In the genomic region with DNA sequence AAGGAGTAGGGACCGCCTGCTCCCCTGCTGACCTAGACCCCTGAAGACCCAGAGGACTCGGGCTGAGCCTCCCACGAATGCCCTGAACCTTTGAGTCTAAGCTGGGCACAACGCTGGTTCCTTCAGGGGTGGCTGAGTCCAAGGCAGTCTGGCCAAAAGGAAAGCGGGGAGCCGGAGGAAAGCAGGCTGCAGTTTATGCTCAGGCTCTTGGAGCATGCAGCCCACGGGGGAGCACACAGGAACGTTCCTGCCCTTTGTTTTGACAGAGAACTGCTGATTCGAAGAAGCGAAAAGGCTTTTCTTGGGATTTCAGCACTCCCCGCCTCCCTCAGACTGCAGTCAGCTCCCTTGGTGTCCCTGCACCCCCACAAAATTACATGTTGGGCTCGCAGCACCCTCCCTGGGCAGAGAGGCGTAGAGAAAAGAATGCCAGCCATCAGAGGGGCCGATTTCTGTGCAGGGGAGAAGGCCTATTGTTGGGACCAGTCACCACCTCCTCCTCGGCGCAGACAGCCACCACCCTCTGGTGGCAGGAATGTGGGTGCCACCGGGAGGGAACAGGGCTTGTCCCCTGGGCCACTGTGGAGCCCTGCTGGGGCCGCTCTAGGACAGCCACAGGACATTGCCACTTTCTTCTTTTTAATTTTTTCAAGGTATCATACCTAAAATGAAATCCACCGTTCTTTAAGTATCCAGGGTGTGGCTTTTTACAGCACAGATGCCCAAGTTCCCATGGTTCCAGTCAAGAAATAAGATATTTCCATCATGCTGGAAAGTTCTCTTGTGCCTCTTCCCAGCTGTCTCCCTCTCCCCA, we compare ENCODE assay signal across 9 cellular contexts.
A peak's percentile ranks its signal among the peaks of the same experiment; 100 is the strongest.
DNase-seq lines count a peak whose midpoint lies in the region; ATAC-seq and TF ChIP-seq lines count a peak whose summit lies in the region.
"Had no signal": no experiment of that assay in that cellular context is flagged by ENCODE, and none has a peak within 500 bp of the region (broad histone marks: within the 10 kb centered on the region; RNA-seq: fewer than 3 reads in every experiment).

No MANE protein-coding gene starts in this region.

- CTCF ChIA-PET in activated CD8-positive, alpha-beta memory T cell treated with anti-CD3 and anti-CD28 coated beads, Interleukin-2, amount 10 ng/mL, durations not matched to agents 7 days and 5 days (lab: Charles Lee): interaction anchor here (0.8 to 1.9 kb wide), 3 partner anchors 68 to 171 kb away, joined by 3 to 5 read pairs (median 3); no protein-coding TSS in a partner anchor

- H3K27me3 ChIP-seq in esophagus muscularis mucosa: no peaks in the 10 kb centered on the region
- no peaks in the 10 kb centered on the region for H3K27me3 ChIP-seq in mucosa of rectum (ENCODE audit: control insufficient read depth in 2 of 2, insufficient read depth in 2 of 2, low read length in 2 of 2)
- no peaks in the 10 kb centered on the region for H3K27me3 ChIP-seq in stomach

- no peak overlapping the region for H3K4me3 Mint-ChIP-seq in activated CD8-positive, alpha-beta memory T cell treated with anti-CD3 and anti-CD28 coated beads, Interleukin-2, amount 10 ng/mL, durations not matched to agents 7 days and 5 days
- H3K4me3 Mint-ChIP-seq: stimulated activated naive CD8-positive, alpha-beta T cell treated with anti-CD3 and anti-CD28 coated beads, Interleukin-15, Interleukin-2, amounts not matched to agents 100 ng/mL and 50 ng/mL, for 24 hours had no signal

- no peaks in the 10 kb centered on the region for H3K4me1 Mint-ChIP-seq in activated CD8-positive, alpha-beta memory T cell treated with anti-CD3 and anti-CD28 coated beads, Interleukin-2, amount 10 ng/mL, durations not matched to agents 7 days and 5 days

- TF ChIP-seq POLR2A in esophagus muscularis mucosa (IDR thresholded peaks at IDR 0.05; ENCODE audit: low read depth): no peak
- no peak for TF ChIP-seq POLR2A in stomach (IDR thresholded peaks at IDR 0.05)

- H3K4me1 ChIP-seq in esophagus muscularis mucosa: peaks cover 36 to 58% (median 48%) of the 10 kb centered on the region in 4 donors
- peaks cover 44 to 54% of the 10 kb centered on the region in 2 donors for H3K4me1 ChIP-seq in mucosa of rectum (ENCODE audit: control insufficient read depth in 2 of 2, insufficient read depth in 2 of 2, low read length in 2 of 2)
- peaks cover 61 to 85% (median 76%) of the 10 kb centered on the region in 4 donors for H3K4me1 ChIP-seq in stomach

- H3K36me3 Mint-ChIP-seq in activated CD8-positive, alpha-beta memory T cell treated with anti-CD3 and anti-CD28 coated beads, Interleukin-2, amount 10 ng/mL, durations not matched to agents 7 days and 5 days: no peaks in the 10 kb centered on the region

- H3K27ac Mint-ChIP-seq in activated CD8-positive, alpha-beta memory T cell treated with anti-CD3 and anti-CD28 coated beads, Interleukin-2, amount 10 ng/mL, durations not matched to agents 7 days and 5 days: no peak overlapping the region
- H3K27ac Mint-ChIP-seq: stimulated activated naive CD8-positive, alpha-beta T cell treated with anti-CD3 and anti-CD28 coated beads, Interleukin-15, Interleukin-2, amounts not matched to agents 100 ng/mL and 50 ng/mL, for 24 hours had no signal

- ATAC-seq in activated CD8-positive, alpha-beta memory T cell treated with anti-CD3 and anti-CD28 coated beads, Interleukin-2, amount 10 ng/mL, durations not matched to agents 7 days and 5 days: peak; percentile 74
- ATAC-seq in HG02973 (IDR thresholded peaks at IDR 0.05; ENCODE audit: unreplicated experiment): no peak

- no peaks in the 10 kb centered on the region for H3K9me3 ChIP-seq in esophagus muscularis mucosa
- no peaks in the 10 kb centered on the region for H3K9me3 ChIP-seq in mucosa of rectum (ENCODE audit: control insufficient read depth in 2 of 2, low read length in 2 of 2)
- no peaks in the 10 kb centered on the region for H3K9me3 ChIP-seq in stomach

- H3K9ac ChIP-seq in mucosa of rectum (ENCODE audit: low read depth in 1 of 2, low read length in 2 of 2): peak overlapping the region in 1 of 2 donors; percentile 32

- no peaks in the 10 kb centered on the region for H3K36me3 ChIP-seq in esophagus muscularis mucosa
- no peaks in the 10 kb centered on the region for H3K36me3 ChIP-seq in mucosa of rectum (ENCODE audit: control insufficient read depth in 2 of 2, insufficient read depth in 2 of 2, low read length in 2 of 2)
- H3K36me3 ChIP-seq in stomach: no peaks in the 10 kb centered on the region

- H3K4me3 ChIP-seq in esophagus muscularis mucosa: peak overlapping the region in 1 of 4 donors; percentile 23
- H3K4me3 ChIP-seq in mucosa of rectum (ENCODE audit: low read length in 2 of 2): no peak overlapping the region
- no peak overlapping the region for H3K4me3 ChIP-seq in stomach

- no peaks in the 10 kb centered on the region for H3K9me3 Mint-ChIP-seq in activated CD8-positive, alpha-beta memory T cell treated with anti-CD3 and anti-CD28 coated beads, Interleukin-2, amount 10 ng/mL, durations not matched to agents 7 days and 5 days (ENCODE audit: low read depth)
- H3K9me3 Mint-ChIP-seq: stimulated activated naive CD8-positive, alpha-beta T cell treated with anti-CD3 and anti-CD28 coated beads, Interleukin-15, Interleukin-2, amounts not matched to agents 100 ng/mL and 50 ng/mL, for 24 hours had no signal

- WGBS in esophagus muscularis mucosa: 8% methylated on average over 11 of the region's 19 CpGs
- WGBS in stomach, 5 donors: 16 to 39% (median 21%) methylated on average over 16 to 19 of the region's 19 CpGs

- peak; percentile 98 for TF ChIP-seq CTCF in esophagus muscularis mucosa (IDR thresholded peaks at IDR 0.05)
- peak in 6 of 7 experiments; percentile 89 to 99 (median 96) for TF ChIP-seq CTCF in stomach (IDR thresholded peaks at IDR 0.05)

- peak overlapping the region; percentile 65 to 81 (median 75) for H3K27ac ChIP-seq in esophagus muscularis mucosa (replicated peaks in 1 of 4)
- peak overlapping the region; percentile 26 to 53 for H3K27ac ChIP-seq in mucosa of rectum (ENCODE audit: low read depth in 2 of 2, low read length in 2 of 2)
- H3K27ac ChIP-seq in stomach: peak overlapping the region; percentile 57 to 88 (median 84)

- intact Hi-C loops in esophagus muscularis mucosa (cut with DNase I): loop anchor here (2.0 to 5.0 kb wide), 3 partner anchors 69 to 172 kb away; no protein-coding TSS in a partner anchor
- intact Hi-C loops in stomach (cut with DNase I; ENCODE audit: low total_unique reads): loop anchor here (10.0 kb wide), 1 partner anchor 169 kb away; no protein-coding TSS in a partner anchor

- TF ChIP-seq EP300 in esophagus muscularis mucosa (IDR thresholded peaks at IDR 0.05): no peak
- TF ChIP-seq EP300 in stomach (IDR thresholded peaks at IDR 0.05): no peak

- H3K27me3 Mint-ChIP-seq in activated CD8-positive, alpha-beta memory T cell treated with anti-CD3 and anti-CD28 coated beads, Interleukin-2, amount 10 ng/mL, durations not matched to agents 7 days and 5 days: peaks cover 5% of the 10 kb centered on the region
- H3K27me3 Mint-ChIP-seq: stimulated activated naive CD8-positive, alpha-beta T cell treated with anti-CD3 and anti-CD28 coated beads, Interleukin-15, Interleukin-2, amounts not matched to agents 100 ng/mL and 50 ng/mL, for 24 hours had no signal

- peak; percentile 91 for DNase-seq in AG20443 (ENCODE audit: low spot score)
- peak; percentile 78 for DNase-seq in H4 (ENCODE audit: low spot score)
- DNase-seq in NCI-H774 (lab: John Stamatoyannopoulos, UW): peak; percentile 26
- DNase-seq in activated CD8-positive, alpha-beta memory T cell treated with anti-CD3 and anti-CD28 coated beads, Interleukin-2, amount 10 ng/mL, durations not matched to agents 7 days and 5 days: peak; percentile 67
- peak; percentile 95 for DNase-seq in esophagus muscularis mucosa (ENCODE audit: extremely low spot score)
- peak; percentile 92 for DNase-seq in stomach

Comparison
In these comparisons a context has a peak if more than half of its experiments do, and no peak if none do; other contexts are left out.
1. DNase-seq: peak in every context shown above with its lines; median percentile 95 in esophagus muscularis mucosa; 92 in stomach; 91 in AG20443; 78 in H4; 67 in activated CD8-positive, alpha-beta memory T cell treated with anti-CD3 and anti-CD28 coated beads, Interleukin-2, amount 10 ng/mL, durations not matched to agents 7 days and 5 days; 26 in NCI-H774.